ENCODE assay signal across 29 cellular contexts in the genomic region with DNA sequence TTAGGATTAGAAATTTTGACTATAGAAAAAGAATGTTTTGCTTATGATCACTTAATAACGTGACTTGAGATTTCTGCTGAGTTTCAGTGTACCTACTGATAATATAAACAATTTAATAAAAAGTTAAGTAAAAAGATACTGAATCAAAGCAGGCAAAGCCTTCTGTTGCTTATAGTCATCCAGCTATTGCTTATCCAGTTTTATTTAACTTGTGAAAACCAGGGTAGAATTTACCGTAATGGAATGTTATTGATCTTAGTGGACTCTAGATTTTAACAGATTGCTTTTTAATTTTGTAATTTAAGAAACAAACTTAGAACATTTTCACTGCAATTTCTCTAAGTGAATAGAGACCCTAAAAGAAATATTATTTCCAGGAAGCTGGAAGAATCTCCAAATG.
"Had no signal": no experiment of that assay in that cellular context is flagged by ENCODE, and none has a peak within 500 bp of the region (broad histone marks: within the 10 kb centered on the region; RNA-seq: fewer than 3 reads in every experiment).

No MANE protein-coding gene starts in this region.

- H3K27ac ChIP-seq: neural progenitor cell, ovary, parathyroid adenoma, prostate gland, suprapubic skin, testis, tibial artery, transverse colon, upper lobe of right lung, uterus had no signal

- DNase-seq: naive thymus-derived CD4-positive, alpha-beta T cell; natural killer cell; occipital lobe; ovary; posterior cingulate gyrus; right cardiac atrium; small intestine; stimulated activated CD4-positive, alpha-beta T cell treated with anti-CD3 and anti-CD28 coated beads, Interleukin-15, amount 100 ng/mL, for 24 hours; stimulated activated CD4-positive, alpha-beta T cell treated with anti-CD3 and anti-CD28 coated beads, Interleukin-2, amount 100 ng/mL, for 24 hours; stimulated activated CD4-positive, alpha-beta T cell treated with anti-CD3 and anti-CD28 coated beads, Interleukin-2, amount 100 ng/mL, for 48 hours; stimulated activated CD4-positive, alpha-beta T cell treated with anti-CD3 and anti-CD28 coated beads, Interleukin-4, amount 100 ng/mL, for 4 hours; stimulated activated CD8-positive, alpha-beta memory T cell treated with anti-CD3 and anti-CD28 coated beads, Interleukin-4, amount 100 ng/mL, for 48 hours; stimulated activated naive CD4-positive, alpha-beta T cell; stimulated activated naive CD8-positive, alpha-beta T cell treated with anti-CD3 and anti-CD28 coated beads, Interleukin-15, amount 100 ng/mL, for 72 hours; stimulated activated naive CD8-positive, alpha-beta T cell treated with anti-CD3 and anti-CD28 coated beads, Interleukin-15, Interleukin-2, amounts not matched to agents 100 U/mL and 50 U/mL, for 24 hours; substantia nigra; testis; tibial artery; transverse colon; upper lobe of right lung; uterus had no signal

- H3K9me3 ChIP-seq: ovary, prostate gland, suprapubic skin, testis, tibial artery, transverse colon, upper lobe of right lung, uterus had no signal

- H3K9ac ChIP-seq: neural progenitor cell, parathyroid adenoma had no signal

- H3K4me3 Mint-ChIP-seq: naive thymus-derived CD4-positive, alpha-beta T cell; natural killer cell; nephron; neural progenitor cell; stimulated activated memory B cell treated with anti-CD40 and anti-IgM and Interleukin-4, amounts not matched to agents 10 μg/mL and 1 μg/mL and 100 μg/mL, for 72 hours; stimulated activated naive CD8-positive, alpha-beta T cell treated with anti-CD3 and anti-CD28 coated beads, Interleukin-15, amount 100 ng/mL, for 72 hours; type B pancreatic cell had no signal

- H3K27me3 ChIP-seq: neural progenitor cell, ovary, suprapubic skin, testis, tibial artery, transverse colon, upper lobe of right lung, uterus had no signal

- H3K9me3 Mint-ChIP-seq: naive thymus-derived CD4-positive, alpha-beta T cell; natural killer cell; nephron; neural progenitor cell; stimulated activated memory B cell treated with anti-CD40 and anti-IgM and Interleukin-4, amounts not matched to agents 10 μg/mL and 1 μg/mL and 100 μg/mL, for 72 hours; stimulated activated naive CD8-positive, alpha-beta T cell treated with anti-CD3 and anti-CD28 coated beads, Interleukin-15, amount 100 ng/mL, for 72 hours; type B pancreatic cell had no signal

- H3K27ac Mint-ChIP-seq: naive thymus-derived CD4-positive, alpha-beta T cell; natural killer cell; nephron; neural progenitor cell; stimulated activated memory B cell treated with anti-CD40 and anti-IgM and Interleukin-4, amounts not matched to agents 10 μg/mL and 1 μg/mL and 100 μg/mL, for 72 hours; stimulated activated naive CD8-positive, alpha-beta T cell treated with anti-CD3 and anti-CD28 coated beads, Interleukin-15, amount 100 ng/mL, for 72 hours; type B pancreatic cell had no signal

- H3K4me1 Mint-ChIP-seq: neural progenitor cell had no signal

- H3K4me1 ChIP-seq: neural progenitor cell, parathyroid adenoma, prostate gland, suprapubic skin, testis, transverse colon, upper lobe of right lung, uterus had no signal

- H3K36me3 ChIP-seq: neural progenitor cell, ovary, prostate gland, suprapubic skin, tibial artery, transverse colon, upper lobe of right lung, uterus had no signal

- H2AFZ ChIP-seq: neural progenitor cell, parathyroid adenoma had no signal

- H3K27me3 Mint-ChIP-seq: naive thymus-derived CD4-positive, alpha-beta T cell; stimulated activated memory B cell treated with anti-CD40 and anti-IgM and Interleukin-4, amounts not matched to agents 10 μg/mL and 1 μg/mL and 100 μg/mL, for 72 hours; stimulated activated naive CD8-positive, alpha-beta T cell treated with anti-CD3 and anti-CD28 coated beads, Interleukin-15, amount 100 ng/mL, for 72 hours; type B pancreatic cell had no signal

- H3K36me3 Mint-ChIP-seq: natural killer cell, type B pancreatic cell had no signal

- ATAC-seq: naive thymus-derived CD4-positive, alpha-beta T cell; natural killer cell; sciatic nerve; stimulated activated memory B cell treated with anti-CD40 and anti-IgM and Interleukin-4, amounts not matched to agents 10 μg/mL and 1 μg/mL and 100 μg/mL, for 72 hours; stimulated activated naive CD8-positive, alpha-beta T cell treated with anti-CD3 and anti-CD28 coated beads, Interleukin-15, amount 100 ng/mL, for 72 hours; stimulated activated naive CD8-positive, alpha-beta T cell treated with anti-CD3 and anti-CD28 coated beads, Interleukin-15, Interleukin-2, amounts not matched to agents 100 U/mL and 50 U/mL, for 24 hours; upper lobe of right lung had no signal

- H3K4me2 ChIP-seq: neural progenitor cell had no signal

- H3K4me3 ChIP-seq: neural progenitor cell, ovary, prostate gland, suprapubic skin, testis, tibial artery, transverse colon, upper lobe of right lung, uterus had no signal
